1 cellular context compared by ENCODE assay signal in the genomic region with DNA sequence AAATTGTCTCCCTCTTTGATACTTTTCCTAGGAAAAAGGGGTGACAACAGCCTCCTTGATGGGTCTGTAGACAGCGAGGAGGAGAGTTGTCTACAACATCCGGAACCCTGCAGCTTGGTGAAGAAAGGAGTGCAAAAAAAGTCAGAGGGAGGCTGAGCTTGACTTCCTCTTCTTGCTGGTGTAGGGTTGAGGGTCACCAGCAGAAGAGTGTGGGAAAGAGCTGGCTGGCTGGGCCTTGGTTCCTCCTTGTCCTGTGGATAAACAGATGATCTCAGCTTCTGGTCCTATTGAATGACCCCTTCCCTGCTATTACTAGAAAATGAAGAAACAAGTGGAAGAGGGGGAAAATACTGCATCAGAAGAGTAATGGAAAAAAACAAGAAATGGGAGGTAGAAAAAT.
TF ChIP-seq lines count a peak whose summit lies in the region.

No MANE protein-coding gene starts in this region.

TF ChIP-seq in endothelial cell of umbilical vein, 7 proteins besides CTCF, POLR2A, EP300 and RAD21:
- TF ChIP-seq MAX (IDR thresholded peaks at IDR 0.05; ENCODE audit: insufficient read depth, insufficient read length) (no peak), EZH2 (IDR thresholded peaks at IDR 0.05; ENCODE audit: borderline replicate concordance, low read depth, low read length, severe bottlenecking) (no peak), JUN (IDR thresholded peaks at IDR 0.05; ENCODE audit: borderline replicate concordance, insufficient read depth, insufficient read length, low read depth) (no peak), POLR2AphosphoS5 (IDR thresholded peaks at IDR 0.05; ENCODE audit: insufficient read depth, low read depth, low read length) (no peak), FOS (IDR thresholded peaks at IDR 0.05; ENCODE audit: borderline replicate concordance, insufficient read depth, low read length) (no peak), GATA2 (IDR thresholded peaks at IDR 0.05; ENCODE audit: insufficient read depth, insufficient read length, low read depth, low read length) (no peak), MYC (IDR thresholded peaks at IDR 0.05; ENCODE audit: low read depth, low read length) (no peak)
